Comparison of ENCODE assay signal across 22 cellular contexts in genomic region chr15:22810033-22810734, GRCh38. TPM values are rescaled to one million over a fixed set of nuclear protein-coding genes. Genes with fewer than 3 reads are reported as not detected.
A peak's percentile ranks its signal among the peaks of the same experiment; 100 is the strongest.
DNase-seq lines count a peak whose midpoint lies in the region; ATAC-seq and FAIRE-seq lines count a peak whose summit lies in the region.
"Had no signal": no experiment of that assay in that cellular context is flagged by ENCODE, and none has a peak within 500 bp of the region (broad histone marks: within the 10 kb centered on the region; RNA-seq: fewer than 3 reads in every experiment).

No MANE protein-coding gene starts in this region.

- DNase-seq in stimulated activated naive CD8-positive, alpha-beta T cell treated with anti-CD3 and anti-CD28 coated beads, Interleukin-15, Interleukin-2, amounts not matched to agents 100 U/mL and 50 U/mL, for 24 hours, result no peak
- peak; percentile 18 for DNase-seq in activated naive CD8-positive, alpha-beta T cell treated with anti-CD3 and anti-CD28 coated beads for 36 hours
- DNase-seq in mesenchymal stem cell (no peak), small intestine (no peak), caudate nucleus (lab: John Stamatoyannopoulos, UW) (no peak)
- DNase-seq: activated CD4-positive, CD25-positive, alpha-beta regulatory T cell treated with anti-CD3 and anti-CD28 coated beads, Interleukin-2, amount 50 U/mL, for 72 hours; activated effector memory CD4-positive, alpha-beta T cell treated with anti-CD3 and anti-CD28 coated beads, Interleukin-2, amount 50 U/mL, for 16 hours; endodermal cell; KBM-7; left ventricle myocardium superior; NCI-H2081; NCI-H526 treated with DMSO at 0.1 percent for 48 hours; PC-9; stimulated activated naive CD4-positive, alpha-beta T cell treated with Interleukin-2 at 50 U/mL for 16 hours; trophoblast cell had no signal

- H2AFZ ChIP-seq in mesenchymal stem cell (ENCODE audit: low read depth, low read length), result no peak overlapping the region
- H2AFZ ChIP-seq: GM23248, PC-9 had no signal

- H3K18ac ChIP-seq in mesenchymal stem cell (ENCODE audit: low read depth in 1 of 2, low read length in 2 of 2), result no peak overlapping the region

- H3K27me3 ChIP-seq in mesenchymal stem cell (ENCODE audit: control insufficient read depth in 1 of 2, insufficient read depth in 1 of 2, low read length in 2 of 2) (no peaks in the 10 kb centered on the region), small intestine (ENCODE audit: control insufficient read depth in 2 of 2, insufficient read depth in 2 of 2, low read length in 2 of 2) (no peaks in the 10 kb centered on the region)
- H3K27me3 ChIP-seq: right atrium auricular region, SJSA1 had no signal

- no peak overlapping the region for H3K14ac ChIP-seq in mesenchymal stem cell (ENCODE audit: low read length in 2 of 2)

- no peaks in the 10 kb centered on the region for H3K9me3 ChIP-seq in mesenchymal stem cell (ENCODE audit: control insufficient read depth, low read length)
- H3K9me3 ChIP-seq in small intestine (ENCODE audit: control insufficient read depth, low read depth), result no peaks in the 10 kb centered on the region
- H3K9me3 ChIP-seq: right atrium auricular region, SJSA1 had no signal

- peaks cover 9% of the 10 kb centered on the region for H3K79me1 ChIP-seq in mesenchymal stem cell (replicated peaks; ENCODE audit: low read length, poor library complexity, severe bottlenecking)

- H3K4me1 ChIP-seq in mesenchymal stem cell (ENCODE audit: control insufficient read depth, insufficient read depth, low read depth, low read length), result peaks cover 5% of the 10 kb centered on the region
- peaks cover 1 to 4% of the 10 kb centered on the region in 2 donors for H3K4me1 ChIP-seq in small intestine (ENCODE audit: control insufficient read depth in 2 of 2, insufficient read depth in 1 of 2, low read depth in 1 of 2, low read length in 1 of 2)
- H3K4me1 ChIP-seq: right atrium auricular region had no signal

- no peak overlapping the region for H3K23ac ChIP-seq in mesenchymal stem cell (ENCODE audit: low read length in 2 of 2)

- H2BK120ac ChIP-seq in mesenchymal stem cell (ENCODE audit: low read depth, low read length), result no peak overlapping the region

- H3K36me3 ChIP-seq in mesenchymal stem cell (ENCODE audit: control insufficient read depth in 1 of 2, insufficient read depth in 2 of 2, low read depth in 1 of 2, low read length in 2 of 2) (peaks cover 0 to 3% of the 10 kb centered on the region in 2 experiments), small intestine (ENCODE audit: control insufficient read depth in 2 of 2, insufficient read depth in 2 of 2, low read length in 2 of 2) (peaks cover 0 to 3% of the 10 kb centered on the region in 2 donors)
- H3K36me3 ChIP-seq: right atrium auricular region had no signal

- WGBS in mesenchymal stem cell, result 93% methylated on average over 4 of the region's 8 CpGs
- WGBS in small intestine, 3 donors, result 48 to 65% (median 54%) methylated on average over 8 of the region's 8 CpGs

- H3K4me1 Mint-ChIP-seq in stimulated activated naive CD8-positive, alpha-beta T cell treated with anti-CD3 and anti-CD28 coated beads, Interleukin-15, Interleukin-2, amounts not matched to agents 100 ng/mL and 50 ng/mL, for 24 hours (ENCODE audit: low read depth), result peaks cover 25% of the 10 kb centered on the region
- peaks cover 14% of the 10 kb centered on the region for H3K4me1 Mint-ChIP-seq in activated naive CD8-positive, alpha-beta T cell treated with anti-CD3 and anti-CD28 coated beads for 36 hours
- H3K4me1 Mint-ChIP-seq: endodermal cell had no signal

- no peak overlapping the region for H3K4me3 Mint-ChIP-seq in stimulated activated naive CD8-positive, alpha-beta T cell treated with anti-CD3 and anti-CD28 coated beads, Interleukin-15, Interleukin-2, amounts not matched to agents 100 ng/mL and 50 ng/mL, for 24 hours
- no peak overlapping the region for H3K4me3 Mint-ChIP-seq in activated naive CD8-positive, alpha-beta T cell treated with anti-CD3 and anti-CD28 coated beads for 36 hours
- H3K4me3 Mint-ChIP-seq: central memory CD8-positive, alpha-beta T cell; endodermal cell had no signal

- H3K27ac ChIP-seq in mesenchymal stem cell (ENCODE audit: low read length, poor library complexity, severe bottlenecking), result no peak overlapping the region
- H3K27ac ChIP-seq in small intestine (ENCODE audit: low read depth in 1 of 2, low read length in 1 of 2), result no peak overlapping the region
- no peak overlapping the region for H3K27ac ChIP-seq in caudate nucleus (ENCODE audit: low read depth, low read length)
- H3K27ac ChIP-seq: GM23248, PC-9, right atrium auricular region, SJSA1 had no signal

- H3K27ac Mint-ChIP-seq in stimulated activated naive CD8-positive, alpha-beta T cell treated with anti-CD3 and anti-CD28 coated beads, Interleukin-15, Interleukin-2, amounts not matched to agents 100 ng/mL and 50 ng/mL, for 24 hours, result peak overlapping the region; percentile 81
- H3K27ac Mint-ChIP-seq in activated naive CD8-positive, alpha-beta T cell treated with anti-CD3 and anti-CD28 coated beads for 36 hours, result peak overlapping the region; percentile 70
- H3K27ac Mint-ChIP-seq: endodermal cell had no signal

- H2BK15ac ChIP-seq in mesenchymal stem cell (ENCODE audit: low read depth, poor library complexity, severe bottlenecking), result no peak overlapping the region

- no peak overlapping the region for H2BK5ac ChIP-seq in mesenchymal stem cell (ENCODE audit: low read depth, low read length, poor library complexity, severe bottlenecking)

- H2AK5ac ChIP-seq in mesenchymal stem cell (ENCODE audit: low read length, severe bottlenecking), result no peak overlapping the region

- peaks cover 19% of the 10 kb centered on the region for H3K36me3 Mint-ChIP-seq in stimulated activated naive CD8-positive, alpha-beta T cell treated with anti-CD3 and anti-CD28 coated beads, Interleukin-15, Interleukin-2, amounts not matched to agents 100 ng/mL and 50 ng/mL, for 24 hours (ENCODE audit: low read depth)
- peaks cover 2% of the 10 kb centered on the region for H3K36me3 Mint-ChIP-seq in activated naive CD8-positive, alpha-beta T cell treated with anti-CD3 and anti-CD28 coated beads for 36 hours

- H2BK12ac ChIP-seq in mesenchymal stem cell (ENCODE audit: low read length in 2 of 2), result no peak overlapping the region

- no peak overlapping the region for H3K4me2 ChIP-seq in mesenchymal stem cell (ENCODE audit: low read length, poor library complexity, severe bottlenecking)
- H3K4me2 ChIP-seq: PC-9 had no signal

- ATAC-seq in stimulated activated naive CD8-positive, alpha-beta T cell treated with anti-CD3 and anti-CD28 coated beads, Interleukin-15, Interleukin-2, amounts not matched to agents 100 U/mL and 50 U/mL, for 24 hours, result no peak
- peak; percentile 54 for ATAC-seq in HG02885 (IDR thresholded peaks at IDR 0.05; ENCODE audit: poor library complexity, unreplicated experiment)
- no peak for ATAC-seq in HG03457 (IDR thresholded peaks at IDR 0.05; ENCODE audit: unreplicated experiment)
- ATAC-seq: left ventricle myocardium superior had no signal

- H3K27me3 Mint-ChIP-seq in stimulated activated naive CD8-positive, alpha-beta T cell treated with anti-CD3 and anti-CD28 coated beads, Interleukin-15, Interleukin-2, amounts not matched to agents 100 ng/mL and 50 ng/mL, for 24 hours, result no peaks in the 10 kb centered on the region
- H3K27me3 Mint-ChIP-seq in activated naive CD8-positive, alpha-beta T cell treated with anti-CD3 and anti-CD28 coated beads for 36 hours, result no peaks in the 10 kb centered on the region
- H3K27me3 Mint-ChIP-seq: central memory CD8-positive, alpha-beta T cell had no signal

- H4K8ac ChIP-seq in mesenchymal stem cell (ENCODE audit: low read length), result no peak overlapping the region

- H3K4me3 ChIP-seq in mesenchymal stem cell (ENCODE audit: insufficient read depth in 1 of 2, low read depth in 1 of 2, low read length in 2 of 2) (no peak overlapping the region), small intestine (ENCODE audit: low read depth in 1 of 2, low read length in 2 of 2) (no peak overlapping the region)
- H3K4me3 ChIP-seq: GM23248, PC-9, right atrium auricular region, SJSA1 had no signal

- no peak overlapping the region for H3K9ac ChIP-seq in mesenchymal stem cell (ENCODE audit: low read length)
- H3K9ac ChIP-seq: GM23248 had no signal

- H4K91ac ChIP-seq in mesenchymal stem cell (ENCODE audit: low read length), result no peak overlapping the region

- no peak for FAIRE-seq in small intestine (lab: Jason Lieb, UNC)

- no peak overlapping the region for H3K4ac ChIP-seq in mesenchymal stem cell (ENCODE audit: low read depth in 1 of 2, low read length in 2 of 2)

- H3K9me3 Mint-ChIP-seq in stimulated activated naive CD8-positive, alpha-beta T cell treated with anti-CD3 and anti-CD28 coated beads, Interleukin-15, Interleukin-2, amounts not matched to agents 100 ng/mL and 50 ng/mL, for 24 hours, result no peaks in the 10 kb centered on the region
- H3K9me3 Mint-ChIP-seq in activated naive CD8-positive, alpha-beta T cell treated with anti-CD3 and anti-CD28 coated beads for 36 hours, result no peaks in the 10 kb centered on the region
- H3K9me3 Mint-ChIP-seq: central memory CD8-positive, alpha-beta T cell; endodermal cell had no signal

RNA-seq across cellular contexts. Expression of gene NIPA1, which starts 23.7 kb away (rescaled TPM):
- total RNA-seq in activated naive CD8-positive, alpha-beta T cell treated with anti-CD3 and anti-CD28 coated beads for 36 hours, result 1 to 10 TPM; 8.2 to 9.1 TPM
- polyA plus RNA-seq in mesenchymal stem cell (2013, experiment 1 of 2), result 5.6 TPM
- polyA plus RNA-seq in mesenchymal stem cell (2013, experiment 2 of 2), result 6.2 TPM
- polyA plus RNA-seq in small intestine, result 10 to 100 TPM in 1 of 3 donors, 1 to 10 TPM in 2; 8.4 to 11.0 (median 8.7) TPM

RNA-seq across cellular contexts. Expression of gene NIPA2, which starts 28.3 kb away (rescaled TPM):
- 10 to 100 TPM; 96.7 to 97.8 TPM for total RNA-seq in activated naive CD8-positive, alpha-beta T cell treated with anti-CD3 and anti-CD28 coated beads for 36 hours
- polyA plus RNA-seq in mesenchymal stem cell (2013, experiment 1 of 2), result 53.0 TPM
- 54.4 TPM for polyA plus RNA-seq in mesenchymal stem cell (2013, experiment 2 of 2)
- polyA plus RNA-seq in small intestine, result 10 to 100 TPM; 15.0 to 40.3 (median 21.1) TPM
